Comparison of ENCODE assay signal across 8 cellular contexts in genomic region chr2:37733955-37734354, GRCh38.
A peak's percentile ranks its signal among the peaks of the same experiment; 100 is the strongest.
DNase-seq lines count a peak whose midpoint lies in the region; ATAC-seq, FAIRE-seq and TF ChIP-seq lines count a peak whose summit lies in the region.
"Not testable (repeated sequence)": the region's sequence is repeated elsewhere in the genome, so short reads cannot be mapped to it uniquely, and the experiment has no call there.

No MANE protein-coding gene starts in this region.

- not testable (repeated sequence) for H3K79me2 ChIP-seq in astrocyte (ENCODE audit: insufficient read depth, low read length)

- peak overlapping the region; percentile 85 for H3K4me2 ChIP-seq in BLaER1
- not testable (repeated sequence) for H3K4me2 ChIP-seq in astrocyte (ENCODE audit: low read length)

- intact Hi-C loops in heart left ventricle (cut with DNase I), result not testable (repeated sequence)
- intact Hi-C loops in tibial artery (cut with DNase I; ENCODE audit: low total_unique reads), result loop anchor here (10.0 kb wide), 1 partner anchor 61 kb away; no protein-coding TSS in a partner anchor

- not testable (repeated sequence) for FAIRE-seq in astrocyte (lab: Jason Lieb, UNC)

- not testable (repeated sequence) for H3K36me3 ChIP-seq in BLaER1; astrocyte (ENCODE audit: insufficient read depth, low read length); heart left ventricle; rectal smooth muscle tissue (ENCODE audit: control insufficient read depth, insufficient read depth, low read length); tibial artery

- not testable (repeated sequence) for H3K27me3 Mint-ChIP-seq in HFFc6 (ENCODE audit: insufficient read depth); astrocyte (ENCODE audit: low read depth, unreplicated experiment)
- peaks cover 13% of the 10 kb centered on the region for H3K27me3 Mint-ChIP-seq in nephron (ENCODE audit: low read depth)

- not testable (repeated sequence) for H2AFZ ChIP-seq in astrocyte (ENCODE audit: low read depth, low read length)

- H3K4me1 Mint-ChIP-seq in HFFc6 (ENCODE audit: low read depth) (peaks cover 58% of the 10 kb centered on the region), astrocyte (ENCODE audit: low read depth, unreplicated experiment) (peaks cover 25% of the 10 kb centered on the region), nephron (peaks cover 52% of the 10 kb centered on the region)

- not testable (repeated sequence) for TF ChIP-seq POLR2A in heart left ventricle (IDR thresholded peaks at IDR 0.05)

- ATAC-seq in heart left ventricle, result peak; percentile 26 to 89 (median 72)

- H4K20me1 ChIP-seq in BLaER1; astrocyte (ENCODE audit: insufficient read depth, low read length): not testable (repeated sequence)

- H3K27ac Mint-ChIP-seq in HFFc6 (peak overlapping the region; percentile 87), astrocyte (ENCODE audit: unreplicated experiment) (peak overlapping the region; percentile 94), nephron (peak overlapping the region; percentile 4 to 81 (median 71))

- TF ChIP-seq CTCF in HFFc6 (IDR thresholded peaks at IDR 0.05); astrocyte (IDR thresholded peaks at IDR 0.05; ENCODE audit: insufficient read depth, low read depth, low read length); heart left ventricle (IDR thresholded peaks at IDR 0.05); nephron (IDR thresholded peaks at IDR 0.05; ENCODE audit: unreplicated experiment in 3 of 3); tibial artery (IDR thresholded peaks at IDR 0.05): not testable (repeated sequence)

- H3K9ac ChIP-seq in BLaER1, result peak overlapping the region; percentile 83
- H3K9ac ChIP-seq in astrocyte (ENCODE audit: low read length); rectal smooth muscle tissue (ENCODE audit: low read length): not testable (repeated sequence)

- peaks cover 79% of the 10 kb centered on the region for H3K4me1 ChIP-seq in BLaER1
- not testable (repeated sequence) for H3K4me1 ChIP-seq in astrocyte (ENCODE audit: insufficient read depth, low read length)
- H3K4me1 ChIP-seq in heart left ventricle, result peaks cover 0 to 24% (median 8%) of the 10 kb centered on the region in 12 donors
- peaks cover 15% of the 10 kb centered on the region for H3K4me1 ChIP-seq in rectal smooth muscle tissue (ENCODE audit: control insufficient read depth, insufficient read depth, low read length)
- peaks cover 0 to 50% (median 4%) of the 10 kb centered on the region in 4 donors for H3K4me1 ChIP-seq in tibial artery

- not testable (repeated sequence) for H3K36me3 Mint-ChIP-seq in HFFc6 (ENCODE audit: low read depth); astrocyte (ENCODE audit: low read depth, unreplicated experiment); nephron (ENCODE audit: low read depth)

- peaks cover 13% of the 10 kb centered on the region for H3K9me3 ChIP-seq in BLaER1
- H3K9me3 ChIP-seq in astrocyte (ENCODE audit: insufficient read depth, low read depth, low read length); heart left ventricle; tibial artery: not testable (repeated sequence)

- not testable (repeated sequence) for H3K4me3 Mint-ChIP-seq in HFFc6; astrocyte (ENCODE audit: unreplicated experiment); nephron

- not testable (repeated sequence) for DNase-seq in HFFc6; astrocyte (ENCODE audit: low read depth); heart left ventricle; tibial artery
- peak; percentile 22 for DNase-seq in NCI-H69 (lab: John Stamatoyannopoulos, UW)

- H3K4me3 ChIP-seq in BLaER1, result peak overlapping the region; percentile 39; the same call in 1 of the 2 replicates
- H3K4me3 ChIP-seq in astrocyte (ENCODE audit: insufficient read depth, low read depth, low read length); heart left ventricle; rectal smooth muscle tissue (ENCODE audit: low read length); tibial artery: not testable (repeated sequence)

- not testable (repeated sequence) for H3K27me3 ChIP-seq in BLaER1; astrocyte (ENCODE audit: insufficient read depth, low read length); heart left ventricle; rectal smooth muscle tissue (ENCODE audit: control insufficient read depth, insufficient read depth, low read length); tibial artery

- H3K9me3 Mint-ChIP-seq in HFFc6; astrocyte (ENCODE audit: unreplicated experiment); nephron: not testable (repeated sequence)

- H3K27ac ChIP-seq in BLaER1, result peak overlapping the region; percentile 95
- H3K27ac ChIP-seq in astrocyte (ENCODE audit: low read depth, low read length), result not testable (repeated sequence)
- H3K27ac ChIP-seq in heart left ventricle, result peak overlapping the region in 1 of 12 donors; percentile 36
- H3K27ac ChIP-seq in rectal smooth muscle tissue (ENCODE audit: low read depth, low read length), result peak overlapping the region; percentile 30
- peak overlapping the region; percentile 52 to 72 for H3K27ac ChIP-seq in tibial artery
